ENCODE assay signal across 26 cellular contexts in genomic region chr14:100614803-100615202, GRCh38. TPM values are rescaled to one million over a fixed set of nuclear protein-coding genes. Genes with fewer than 3 reads are reported as not detected.
"Had no signal": no experiment of that assay in that cellular context is flagged by ENCODE, and none has a peak within 500 bp of the region (broad histone marks: within the 10 kb centered on the region; RNA-seq: fewer than 3 reads in every experiment).

No MANE protein-coding gene starts in this region.

- H3K9me3 ChIP-seq: esophagus squamous epithelium, gastrocnemius medialis, heart right ventricle, left lung, lower lobe of right lung, mucosa of descending colon had no signal

- H3K36me3 ChIP-seq: esophagus squamous epithelium, gastrocnemius medialis, heart right ventricle, left lung, lower lobe of right lung had no signal

- H3K4me3 ChIP-seq: esophagus squamous epithelium, gastrocnemius medialis, heart right ventricle, left lung, lower lobe of right lung, mucosa of descending colon had no signal

- FAIRE-seq: colon, endometrium, islet of Langerhans, keratinocyte had no signal

- DNase-seq: cortex of kidney; effector CD8-positive, alpha-beta T cell; effector memory CD8-positive, alpha-beta T cell; endodermal cell; erythroblast; esophagus squamous epithelium; foreskin fibroblast; foreskin melanocyte; gastrocnemius medialis; glutamatergic neuron; heart right ventricle; hippocampal formation; left cardiac atrium; left lung; left ventricle myocardium superior; lower lobe of right lung; mesenchymal stem cell; mucosa of descending colon had no signal

- H3K27ac ChIP-seq: epithelial cell of prostate, esophagus squamous epithelium, gastrocnemius medialis, heart right ventricle, left lung, lower lobe of right lung had no signal

- ATAC-seq: effector memory CD8-positive, alpha-beta T cell; esophagus mucosa; gastrocnemius medialis; heart right ventricle; left cardiac atrium; left lung; left ventricle myocardium superior; lower lobe of right lung; mucosa of descending colon had no signal

RNA-seq across cellular contexts. Expression of gene BEGAIN, which starts 27.6 kb away (rescaled TPM):
- total RNA-seq: glomerular endothelial cell, myocyte had no signal
